9 cellular contexts compared by ENCODE assay signal in the genomic region with DNA sequence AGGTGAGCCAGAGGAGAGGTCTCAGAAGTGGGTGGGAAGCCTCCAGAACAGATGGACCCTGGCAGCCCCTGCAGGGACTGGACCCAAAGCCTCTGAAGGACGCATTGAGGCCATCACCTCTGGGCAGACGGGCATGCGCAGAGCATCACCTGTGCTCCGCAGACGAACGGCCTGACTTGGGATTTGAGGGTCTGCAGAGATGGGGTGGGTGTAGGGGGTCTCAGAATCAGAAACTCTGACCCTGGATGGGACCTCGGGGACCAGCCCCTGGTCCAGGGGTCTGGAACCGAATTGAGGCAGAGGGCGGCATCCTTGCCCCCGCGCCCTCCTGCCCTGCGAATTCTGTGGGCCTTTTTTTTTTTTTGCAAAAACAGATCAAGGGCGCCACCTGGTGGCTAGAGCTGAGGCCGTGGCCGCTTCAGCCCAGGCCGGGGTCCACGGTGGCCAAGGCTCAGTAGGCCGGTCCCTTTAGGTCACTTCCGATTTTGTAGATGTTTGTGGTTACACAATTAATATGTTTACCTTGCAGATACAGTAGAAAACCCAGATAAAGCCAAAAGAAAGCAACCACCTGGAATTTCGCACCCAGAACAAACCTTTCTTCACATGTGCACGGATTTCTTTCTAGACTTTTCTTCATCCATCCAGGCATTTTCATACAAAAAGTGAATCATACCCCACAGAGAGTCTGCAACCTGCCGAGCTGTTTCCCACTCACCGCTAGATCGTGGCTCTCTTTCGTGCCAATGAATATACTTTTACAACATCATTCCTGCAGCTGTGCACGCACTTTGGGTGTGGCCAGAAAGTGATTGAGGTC. TPM values are rescaled to one million over a fixed set of nuclear protein-coding genes. Genes with fewer than 3 reads are reported as not detected.
DNase-seq lines count a peak whose midpoint lies in the region; ATAC-seq, FAIRE-seq and TF ChIP-seq lines count a peak whose summit lies in the region.
"Had no signal": no experiment of that assay in that cellular context is flagged by ENCODE, and none has a peak within 500 bp of the region (broad histone marks: within the 10 kb centered on the region; RNA-seq: fewer than 3 reads in every experiment).

No MANE protein-coding gene starts in this region.

- H3K4me3 ChIP-seq in AG10803 (ENCODE audit: low read length) (no peak overlapping the region), Peyer's patch (no peak overlapping the region), right atrium auricular region (no peak overlapping the region)

- H3K9me3 ChIP-seq in Peyer's patch, result no peaks in the 10 kb centered on the region
- no peaks in the 10 kb centered on the region for H3K9me3 ChIP-seq in right atrium auricular region

- FAIRE-seq in GM19239 (lab: Jason Lieb, UNC), result no peak

- no peaks in the 10 kb centered on the region for H3K36me3 ChIP-seq in Peyer's patch
- H3K36me3 ChIP-seq in right atrium auricular region, result no peaks in the 10 kb centered on the region

- no peak overlapping the region for H3K27ac Mint-ChIP-seq in activated naive CD4-positive, alpha-beta T cell treated with anti-CD3 and anti-CD28 coated beads, Interleukin-2, amount 50 U/mL, for 72 hours

- H3K27ac ChIP-seq in Peyer's patch (peak overlapping the region in 1 of 4 donors; percentile 61), right atrium auricular region (no peak overlapping the region)

- peak; percentile 75 for TF ChIP-seq CTCF in AG10803 (conservative IDR thresholded peaks at IDR 0.05; ENCODE audit: low read length)
- TF ChIP-seq CTCF in Peyer's patch (IDR thresholded peaks at IDR 0.05), result peak; percentile 47 to 94 (median 81)
- TF ChIP-seq CTCF in right atrium auricular region (IDR thresholded peaks at IDR 0.05), result peak; percentile 69 to 93

- peak; percentile 19 for DNase-seq in AG10803 (ENCODE audit: low read depth)
- peak; percentile 69 for DNase-seq in GM19239 (ENCODE audit: insufficient read length, low spot score)
- peak; percentile 48 to 79 (median 75) for DNase-seq in Peyer's patch
- peak in 1 of 2 donors; percentile 70 for DNase-seq in activated naive CD4-positive, alpha-beta T cell treated with anti-CD3 and anti-CD28 coated beads, Interleukin-2, amount 50 U/mL, for 72 hours (ENCODE audit: low spot score in 2 of 2)
- DNase-seq in right atrium auricular region (ENCODE audit: low spot score), result no peak
- DNase-seq in stimulated activated CD4-positive, alpha-beta T cell treated with anti-CD3 and anti-CD28 coated beads, Interleukin-2, amount 100 ng/mL, for 4 hours (ENCODE audit: low read depth), result peak; percentile 6

- no peak for TF ChIP-seq POLR2A in Peyer's patch (IDR thresholded peaks at IDR 0.05)

- ATAC-seq in activated naive CD4-positive, alpha-beta T cell treated with anti-CD3 and anti-CD28 coated beads, Interleukin-2, amount 50 U/mL, for 72 hours, result peak; percentile 36 to 54
- no peak for ATAC-seq in HG03280 (IDR thresholded peaks at IDR 0.05; ENCODE audit: unreplicated experiment)
- ATAC-seq in esophagus mucosa, result no peak

- H3K27me3 ChIP-seq in Peyer's patch (no peaks in the 10 kb centered on the region), right atrium auricular region (no peaks in the 10 kb centered on the region)

- H3K4me1 ChIP-seq in Peyer's patch (peaks cover 0 to 45% (median 6%) of the 10 kb centered on the region in 4 donors), right atrium auricular region (peaks cover 0 to 8% of the 10 kb centered on the region in 2 donors)

- no peaks in the 10 kb centered on the region for H3K9me3 Mint-ChIP-seq in activated naive CD4-positive, alpha-beta T cell treated with anti-CD3 and anti-CD28 coated beads, Interleukin-2, amount 50 U/mL, for 72 hours

- no peaks in the 10 kb centered on the region for H3K36me3 Mint-ChIP-seq in activated naive CD4-positive, alpha-beta T cell treated with anti-CD3 and anti-CD28 coated beads, Interleukin-2, amount 50 U/mL, for 72 hours

RNA-seq across cellular contexts. Expression of a gene that starts 25.9 kb away (rescaled TPM):
- total RNA-seq in Peyer's patch (10 to 100 TPM in 1 of 4 donors, 1 to 10 TPM in 2, not detected in 1; 2.3 to 14.0 (median 9.8) TPM), right atrium auricular region (not detected), esophagus mucosa (0.44 TPM)
- total RNA-seq in activated naive CD4-positive, alpha-beta T cell treated with anti-CD3 and anti-CD28 coated beads, Interleukin-2, amount 50 U/mL, for 72 hours, result 1 to 10 TPM in 1 of 2 donors, under 1 TPM in 1; 0.16 to 1.1 TPM

RNA-seq across cellular contexts. Expression of a gene that starts 33.4 kb away (rescaled TPM):
- total RNA-seq in Peyer's patch (1,000 to 10,000 TPM in 1 of 4 donors, 100 to 1,000 TPM in 2, 10 to 100 TPM in 1; 98.2 to 2,194 (median 572) TPM), right atrium auricular region (1 to 10 TPM in 1 of 2 donors, under 1 TPM in 1; 0.52 to 4.7 TPM), esophagus mucosa (0.64 TPM)
- not detected for total RNA-seq in activated naive CD4-positive, alpha-beta T cell treated with anti-CD3 and anti-CD28 coated beads, Interleukin-2, amount 50 U/mL, for 72 hours
- total RNA-seq: mononuclear cell had no signal

Comparison
In these comparisons a context has a peak if more than half of its experiments do, and no peak if none do; other contexts are left out.
1. ATAC-seq: peak in activated naive CD4-positive, alpha-beta T cell treated with anti-CD3 and anti-CD28 coated beads, Interleukin-2, amount 50 U/mL, for 72 hours (2 of 2); none in HG03280 (single experiment) and esophagus mucosa (single experiment).
2. RNA of a gene that starts 33.4 kb away (total RNA-seq): 98.2 to 2,194 TPM in Peyer's patch; 0.52 to 4.7 TPM in right atrium auricular region, 0.64 TPM in esophagus mucosa (single experiment) and not detected in activated naive CD4-positive, alpha-beta T cell treated with anti-CD3 and anti-CD28 coated beads, Interleukin-2, amount 50 U/mL, for 72 hours; every median in the first group is over 10 times any median in the second.
3. Peak in every context shown above with its lines, with median percentiles within 50 percentile points of each other: CTCF ChIP-seq.